1 cellular context compared by ENCODE assay signal in the genomic region with DNA sequence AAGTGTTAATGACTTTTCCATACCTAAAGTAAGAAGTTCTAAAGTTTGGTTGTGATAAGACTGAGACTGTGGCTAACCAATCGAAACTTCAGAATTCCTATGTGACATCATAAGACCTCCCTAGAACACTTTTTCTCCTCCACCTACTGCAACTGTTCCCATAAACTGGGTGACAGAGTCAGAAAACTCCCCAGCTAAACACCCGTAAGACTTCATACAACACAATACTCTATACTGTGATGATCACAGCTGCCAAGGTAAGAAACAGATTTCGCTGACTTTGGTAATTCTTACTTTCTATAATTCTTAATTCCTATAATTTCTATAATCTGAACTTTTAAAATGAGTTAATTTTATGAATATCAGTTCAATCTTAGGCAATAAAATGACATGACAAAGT.
TF ChIP-seq lines count a peak whose summit lies in the region.

A gene (plus strand): TSS at position 161 of the 400 bp plus-strand sequence. CDS start 10,626 bp downstream, outside the sequence.

TF ChIP-seq in SK-N-SH treated with all-trans-retinoic acid at 6 μM for 48 hours, 23 proteins besides CTCF, POLR2A, EP300 and RAD21 (continued from another document):
- TF ChIP-seq, protein P1, sequence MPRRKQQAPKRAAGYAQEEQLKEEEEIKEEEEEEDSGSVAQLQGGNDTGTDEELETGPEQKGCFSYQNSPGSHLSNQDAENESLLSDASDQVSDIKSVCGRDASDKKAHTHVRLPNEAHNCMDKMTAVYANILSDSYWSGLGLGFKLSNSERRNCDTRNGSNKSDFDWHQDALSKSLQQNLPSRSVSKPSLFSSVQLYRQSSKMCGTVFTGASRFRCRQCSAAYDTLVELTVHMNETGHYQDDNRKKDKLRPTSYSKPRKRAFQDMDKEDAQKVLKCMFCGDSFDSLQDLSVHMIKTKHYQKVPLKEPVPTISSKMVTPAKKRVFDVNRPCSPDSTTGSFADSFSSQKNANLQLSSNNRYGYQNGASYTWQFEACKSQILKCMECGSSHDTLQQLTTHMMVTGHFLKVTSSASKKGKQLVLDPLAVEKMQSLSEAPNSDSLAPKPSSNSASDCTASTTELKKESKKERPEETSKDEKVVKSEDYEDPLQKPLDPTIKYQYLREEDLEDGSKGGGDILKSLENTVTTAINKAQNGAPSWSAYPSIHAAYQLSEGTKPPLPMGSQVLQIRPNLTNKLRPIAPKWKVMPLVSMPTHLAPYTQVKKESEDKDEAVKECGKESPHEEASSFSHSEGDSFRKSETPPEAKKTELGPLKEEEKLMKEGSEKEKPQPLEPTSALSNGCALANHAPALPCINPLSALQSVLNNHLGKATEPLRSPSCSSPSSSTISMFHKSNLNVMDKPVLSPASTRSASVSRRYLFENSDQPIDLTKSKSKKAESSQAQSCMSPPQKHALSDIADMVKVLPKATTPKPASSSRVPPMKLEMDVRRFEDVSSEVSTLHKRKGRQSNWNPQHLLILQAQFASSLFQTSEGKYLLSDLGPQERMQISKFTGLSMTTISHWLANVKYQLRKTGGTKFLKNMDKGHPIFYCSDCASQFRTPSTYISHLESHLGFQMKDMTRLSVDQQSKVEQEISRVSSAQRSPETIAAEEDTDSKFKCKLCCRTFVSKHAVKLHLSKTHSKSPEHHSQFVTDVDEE (CRISPR knock-in tag; IDR thresholded peaks at IDR 0.05): no peak
TF ChIP-seq in SK-N-SH treated with all-trans-retinoic acid at 6 μM for 48 hours: peak in this region for 0.
